In the genomic region with DNA sequence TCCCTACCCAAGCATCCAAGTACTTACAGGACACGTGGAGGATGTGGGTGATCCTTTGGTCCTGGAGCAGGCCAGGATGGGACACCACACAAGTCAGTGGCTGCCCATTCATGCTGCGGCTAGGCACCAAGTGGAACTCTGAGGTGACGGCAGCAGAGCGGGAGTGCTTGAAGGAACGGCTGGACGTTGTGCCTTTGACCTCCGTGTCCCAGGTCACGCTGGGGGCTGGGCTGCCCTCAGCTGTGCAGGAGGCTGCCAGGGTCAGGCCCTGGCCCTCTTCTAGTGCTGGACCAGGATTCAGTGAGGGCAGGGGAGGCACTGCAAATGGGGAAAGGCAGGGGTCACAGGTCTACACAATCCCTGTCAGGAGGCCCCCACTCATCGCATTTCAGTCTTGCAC, we compare ENCODE assay signal across 1 cellular context.
TF ChIP-seq lines count a peak whose summit lies in the region.

No MANE protein-coding gene starts in this region.

TF ChIP-seq in H1, 55 proteins besides CTCF, POLR2A, EP300 and RAD21:
- TF ChIP-seq GABPA (IDR thresholded peaks at IDR 0.05; ENCODE audit: borderline replicate concordance, insufficient read depth, low read length) = no peak
- no peak for TF ChIP-seq CTBP2 (IDR thresholded peaks at IDR 0.05; ENCODE audit: borderline replicate concordance, insufficient read depth, insufficient read length, low read length)
- TF ChIP-seq FOSL1 (IDR thresholded peaks at IDR 0.05; ENCODE audit: insufficient read depth, low read depth, low read length) = no peak
- TF ChIP-seq CEBPB (IDR thresholded peaks at IDR 0.05; ENCODE audit: low read depth, low read length) = no peak
- no peak for TF ChIP-seq TBP (IDR thresholded peaks at IDR 0.05; ENCODE audit: low read depth, low read length)
- TF ChIP-seq SUZ12 (IDR thresholded peaks at IDR 0.05; ENCODE audit: low read length) = no peak
- TF ChIP-seq, protein P1, sequence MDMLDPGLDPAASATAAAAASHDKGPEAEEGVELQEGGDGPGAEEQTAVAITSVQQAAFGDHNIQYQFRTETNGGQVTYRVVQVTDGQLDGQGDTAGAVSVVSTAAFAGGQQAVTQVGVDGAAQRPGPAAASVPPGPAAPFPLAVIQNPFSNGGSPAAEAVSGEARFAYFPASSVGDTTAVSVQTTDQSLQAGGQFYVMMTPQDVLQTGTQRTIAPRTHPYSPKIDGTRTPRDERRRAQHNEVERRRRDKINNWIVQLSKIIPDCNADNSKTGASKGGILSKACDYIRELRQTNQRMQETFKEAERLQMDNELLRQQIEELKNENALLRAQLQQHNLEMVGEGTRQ (IDR thresholded peaks at IDR 0.05; ENCODE audit: low read length) = no peak
- no peak for TF ChIP-seq EZH2 (IDR thresholded peaks at IDR 0.05; ENCODE audit: low read depth, low read length, severe bottlenecking)
- no peak for TF ChIP-seq TEAD4 (IDR thresholded peaks at IDR 0.05; ENCODE audit: low read depth, low read length)
- TF ChIP-seq RBBP5 (IDR thresholded peaks at IDR 0.05; ENCODE audit: borderline replicate concordance, low read depth, low read length) = no peak
- TF ChIP-seq SRF (IDR thresholded peaks at IDR 0.05; ENCODE audit: low read depth, low read length) = no peak
- no peak for TF ChIP-seq CREB1 (IDR thresholded peaks at IDR 0.05)
- TF ChIP-seq KDM1A (IDR thresholded peaks at IDR 0.05; ENCODE audit: borderline replicate concordance, low read length) = no peak
- TF ChIP-seq KDM5A (IDR thresholded peaks at IDR 0.05; ENCODE audit: low read length) = no peak
- TF ChIP-seq YY1 (IDR thresholded peaks at IDR 0.05; ENCODE audit: low read depth, low read length) = no peak
- no peak for TF ChIP-seq SP2 (IDR thresholded peaks at IDR 0.05; ENCODE audit: low read length)
- TF ChIP-seq, protein P2, sequence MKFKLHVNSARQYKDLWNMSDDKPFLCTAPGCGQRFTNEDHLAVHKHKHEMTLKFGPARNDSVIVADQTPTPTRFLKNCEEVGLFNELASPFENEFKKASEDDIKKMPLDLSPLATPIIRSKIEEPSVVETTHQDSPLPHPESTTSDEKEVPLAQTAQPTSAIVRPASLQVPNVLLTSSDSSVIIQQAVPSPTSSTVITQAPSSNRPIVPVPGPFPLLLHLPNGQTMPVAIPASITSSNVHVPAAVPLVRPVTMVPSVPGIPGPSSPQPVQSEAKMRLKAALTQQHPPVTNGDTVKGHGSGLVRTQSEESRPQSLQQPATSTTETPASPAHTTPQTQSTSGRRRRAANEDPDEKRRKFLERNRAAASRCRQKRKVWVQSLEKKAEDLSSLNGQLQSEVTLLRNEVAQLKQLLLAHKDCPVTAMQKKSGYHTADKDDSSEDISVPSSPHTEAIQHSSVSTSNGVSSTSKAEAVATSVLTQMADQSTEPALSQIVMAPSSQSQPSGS (IDR thresholded peaks at IDR 0.05; ENCODE audit: low read length) = no peak
- TF ChIP-seq, protein P3, sequence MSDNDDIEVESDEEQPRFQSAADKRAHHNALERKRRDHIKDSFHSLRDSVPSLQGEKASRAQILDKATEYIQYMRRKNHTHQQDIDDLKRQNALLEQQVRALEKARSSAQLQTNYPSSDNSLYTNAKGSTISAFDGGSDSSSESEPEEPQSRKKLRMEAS (IDR thresholded peaks at IDR 0.05) = no peak
- no peak for TF ChIP-seq TAF7 (optimal IDR thresholded peaks at IDR 0.05; ENCODE audit: borderline replicate concordance, low read depth, low read length)
- no peak for TF ChIP-seq BRCA1 (IDR thresholded peaks at IDR 0.05; ENCODE audit: low read depth, low read length)
